1 cellular context compared by ENCODE assay signal in genomic region chr22:39130892-39131855, GRCh38.
A peak's percentile ranks its signal among the peaks of the same experiment; 100 is the strongest.
TF ChIP-seq lines count a peak whose summit lies in the region.

No MANE protein-coding gene starts in this region.

TF ChIP-seq in GM12878, 131 proteins besides CTCF, POLR2A, EP300 and RAD21:
- TF ChIP-seq POU2F2 (IDR thresholded peaks at IDR 0.05; ENCODE audit: borderline replicate concordance, low read depth, low read length) (no peak), SMAD5 (IDR thresholded peaks at IDR 0.05; ENCODE audit: low read depth) (no peak), NR2F1 (conservative IDR thresholded peaks at IDR 0.05) (0 out of 2 replicates have a peak, but pooled peaks have one; percentile 31), IKZF1 (conservative IDR thresholded peaks at IDR 0.05) (0 out of 2 replicates have a peak, but pooled peaks have one; percentile 22)
